In genomic region chr18:11785444-11786055, GRCh38 we compare ENCODE assay signal across 22 cellular contexts.
DNase-seq lines count a peak whose midpoint lies in the region; ATAC-seq and TF ChIP-seq lines count a peak whose summit lies in the region.
"Had no signal": no experiment of that assay in that cellular context is flagged by ENCODE, and none has a peak within 500 bp of the region (broad histone marks: within the 10 kb centered on the region; RNA-seq: fewer than 3 reads in every experiment).

No MANE protein-coding gene starts in this region.

- H2AFZ ChIP-seq in GM23338 (peak overlapping the region; percentile 69), mesenchymal stem cell (ENCODE audit: low read depth, low read length) (no peak overlapping the region)

- H2BK12ac ChIP-seq in mesenchymal stem cell (ENCODE audit: low read length in 2 of 2) = no peak overlapping the region

- no peaks in the 10 kb centered on the region for H3F3A ChIP-seq in GM23338 (replicated peaks; ENCODE audit: low read depth)

- no peaks in the 10 kb centered on the region for H4K20me1 ChIP-seq in GM23338 (replicated peaks; ENCODE audit: insufficient read depth)

- H3K4ac ChIP-seq in mesenchymal stem cell (ENCODE audit: low read depth in 1 of 2, low read length in 2 of 2) = no peak overlapping the region

- H3K23ac ChIP-seq in mesenchymal stem cell (ENCODE audit: low read length in 2 of 2) = no peak overlapping the region

- H3K27me3 ChIP-seq in GM23338 (ENCODE audit: insufficient read depth) (no peaks in the 10 kb centered on the region), HUES6 (ENCODE audit: control insufficient read depth, insufficient read depth, low read length) (no peaks in the 10 kb centered on the region), mesenchymal stem cell (ENCODE audit: control insufficient read depth in 1 of 2, insufficient read depth in 1 of 2, low read length in 2 of 2) (peaks cover 0 to 23% of the 10 kb centered on the region in 2 experiments)
- H3K27me3 ChIP-seq: cardiac muscle cell, foreskin keratinocyte, SJCRH30 had no signal

- H4K91ac ChIP-seq in mesenchymal stem cell (ENCODE audit: low read length) = no peak overlapping the region

- H3K4me2 ChIP-seq in GM23338 (peak overlapping the region; percentile 70), mesenchymal stem cell (ENCODE audit: low read length, poor library complexity, severe bottlenecking) (no peak overlapping the region)

- H3K27ac Mint-ChIP-seq in GM23338 (peak overlapping the region; percentile 82), endothelial cell (ENCODE audit: unreplicated experiment) (peak overlapping the region; percentile 2), neural crest cell (ENCODE audit: unreplicated experiment) (peak overlapping the region; percentile 71)
- H3K27ac Mint-ChIP-seq: activated T-helper 2 cell treated with anti-CD3 and anti-CD28 coated beads, Interferon-gamma antibody, Interleukin-2, Interleukin-4, amounts not matched to agents 10 μg/mL and 5 μg/mL and 100 μg/mL, durations not matched to agents 14 hours and 24 hours and 36 hours; B cell; stimulated activated naive CD8-positive, alpha-beta T cell treated with anti-CD3 and anti-CD28 coated beads, Interleukin-15, Interleukin-2, amounts not matched to agents 100 ng/mL and 50 ng/mL, for 24 hours; T-helper 17 cell had no signal

- no peak overlapping the region for H2BK120ac ChIP-seq in mesenchymal stem cell (ENCODE audit: low read depth, low read length)

- peak overlapping the region; percentile 39 for H3K4me3 ChIP-seq in GM23338
- H3K4me3 ChIP-seq in HUES6 (ENCODE audit: low read depth, low read length) = no peak overlapping the region
- H3K4me3 ChIP-seq in mesenchymal stem cell (ENCODE audit: insufficient read depth in 1 of 2, low read depth in 1 of 2, low read length in 2 of 2) = no peak overlapping the region
- H3K4me3 ChIP-seq: cardiac muscle cell, SJCRH30 had no signal

- no peaks in the 10 kb centered on the region for H3K79me1 ChIP-seq in mesenchymal stem cell (replicated peaks; ENCODE audit: low read length, poor library complexity, severe bottlenecking)

- 20% methylated on average over 8 of the region's 9 CpGs for WGBS in mesenchymal stem cell

- peak overlapping the region; percentile 56 for H3K4me3 Mint-ChIP-seq in GM23338
- H3K4me3 Mint-ChIP-seq in endothelial cell (ENCODE audit: unreplicated experiment) = no peak overlapping the region
- peak overlapping the region; percentile 24 for H3K4me3 Mint-ChIP-seq in neural crest cell
- H3K4me3 Mint-ChIP-seq: B cell; stimulated activated naive CD8-positive, alpha-beta T cell treated with anti-CD3 and anti-CD28 coated beads, Interleukin-15, Interleukin-2, amounts not matched to agents 100 ng/mL and 50 ng/mL, for 24 hours; T-helper 17 cell had no signal

- H3K36me3 Mint-ChIP-seq in GM23338 (ENCODE audit: low read depth) = no peaks in the 10 kb centered on the region; the same call in 2 of the 3 replicates
- no peaks in the 10 kb centered on the region for H3K36me3 Mint-ChIP-seq in endothelial cell (ENCODE audit: low read depth, unreplicated experiment)
- no peaks in the 10 kb centered on the region for H3K36me3 Mint-ChIP-seq in neural crest cell (ENCODE audit: low read depth)

- H3K4me1 ChIP-seq in GM23338 (ENCODE audit: insufficient read depth) (peaks cover 44% of the 10 kb centered on the region), HUES6 (ENCODE audit: control insufficient read depth, insufficient read depth, low read length) (peaks cover 49% of the 10 kb centered on the region), mesenchymal stem cell (ENCODE audit: control insufficient read depth, insufficient read depth, low read depth, low read length) (no peaks in the 10 kb centered on the region)
- H3K4me1 ChIP-seq: foreskin keratinocyte, SJCRH30 had no signal

- peaks cover 66% of the 10 kb centered on the region for H3K4me1 Mint-ChIP-seq in GM23338
- H3K4me1 Mint-ChIP-seq in endothelial cell (ENCODE audit: unreplicated experiment) = peaks cover 37% of the 10 kb centered on the region
- peaks cover 61% of the 10 kb centered on the region for H3K4me1 Mint-ChIP-seq in neural crest cell

- no peak overlapping the region for H4K8ac ChIP-seq in mesenchymal stem cell (ENCODE audit: low read length)

- H3K14ac ChIP-seq in mesenchymal stem cell (ENCODE audit: low read length in 2 of 2) = no peak overlapping the region

- H3K18ac ChIP-seq in mesenchymal stem cell (ENCODE audit: low read depth in 1 of 2, low read length in 2 of 2) = no peak overlapping the region

- no peak overlapping the region for H2AK5ac ChIP-seq in mesenchymal stem cell (ENCODE audit: low read length, severe bottlenecking)

- H3K27me3 Mint-ChIP-seq in GM23338 (ENCODE audit: insufficient read depth, low read depth, poor library complexity) (peaks cover 12% of the 10 kb centered on the region), endothelial cell (ENCODE audit: unreplicated experiment) (no peaks in the 10 kb centered on the region), neural crest cell (ENCODE audit: low read depth) (no peaks in the 10 kb centered on the region)

- TF ChIP-seq CTCF in GM23338 (conservative IDR thresholded peaks at IDR 0.05; ENCODE audit: low read depth in 2 of 2) (no peak), endothelial cell (IDR thresholded peaks at IDR 0.05; ENCODE audit: unreplicated experiment) (no peak), neural crest cell (conservative IDR thresholded peaks at IDR 0.05) (no peak), GM13977 (IDR thresholded peaks at IDR 0.05; ENCODE audit: extremely low read depth, insufficient read depth, missing control alignments) (no peak)

- no peak overlapping the region for H2BK15ac ChIP-seq in mesenchymal stem cell (ENCODE audit: low read depth, poor library complexity, severe bottlenecking)

- H3K9ac ChIP-seq in HUES6 (ENCODE audit: low read length) (no peak overlapping the region), mesenchymal stem cell (ENCODE audit: low read length) (no peak overlapping the region)

- no peaks in the 10 kb centered on the region for H3K79me2 ChIP-seq in GM23338 (replicated peaks; ENCODE audit: insufficient read depth)

- no peaks in the 10 kb centered on the region for H3K9me3 ChIP-seq in HUES6 (ENCODE audit: control insufficient read depth, insufficient read depth, low read depth, low read length)
- no peaks in the 10 kb centered on the region for H3K9me3 ChIP-seq in mesenchymal stem cell (ENCODE audit: control insufficient read depth, low read length)
- H3K9me3 ChIP-seq: SJCRH30 had no signal

- H3K27ac ChIP-seq in GM23338 (ENCODE audit: low read depth) = peak overlapping the region; percentile 79
- 0 out of 2 replicates have a peak overlapping the region, but pooled peaks have one; percentile 0 for H3K27ac ChIP-seq in HUES6 (ENCODE audit: low read depth, low read length)
- no peak overlapping the region for H3K27ac ChIP-seq in mesenchymal stem cell (ENCODE audit: low read length, poor library complexity, severe bottlenecking)
- H3K27ac ChIP-seq: cardiac muscle cell, foreskin keratinocyte, SJCRH30, WERI-Rb-1 had no signal

- H2BK5ac ChIP-seq in mesenchymal stem cell (ENCODE audit: low read depth, low read length, poor library complexity, severe bottlenecking) = no peak overlapping the region

- DNase-seq in GM23338 (ENCODE audit: low spot score) (peak; percentile 63), endothelial cell (ENCODE audit: low spot score) (no peak), neural crest cell (ENCODE audit: low read depth, low spot score) (no peak), mesenchymal stem cell (no peak), GM13977 (ENCODE audit: low spot score) (no peak), NCI-H510A treated with DMSO at 0.1 percent for 48 hours (lab: John Stamatoyannopoulos, UW) (no peak)
- DNase-seq: COR-L47; foreskin keratinocyte; left cardiac atrium; NCI-H1417 treated with DMSO at 0.1 percent for 48 hours; NCI-H82; SJCRH30; stimulated activated CD4-positive, alpha-beta T cell treated with anti-CD3 and anti-CD28 coated beads, Interleukin-1b, Interleukin-23, amount 100 ng/mL, for 48 hours; T-helper 17 cell; WERI-Rb-1 had no signal

- H3K9me2 ChIP-seq in GM23338 (ENCODE audit: insufficient read depth) = no peaks in the 10 kb centered on the region

- ATAC-seq in GM23338 (peak; percentile 93), GM19395 (IDR thresholded peaks at IDR 0.05; ENCODE audit: unreplicated experiment) (no peak)
- ATAC-seq: foreskin keratinocyte, sciatic nerve, T-helper 17 cell had no signal

- H3K36me3 ChIP-seq in GM23338 (ENCODE audit: insufficient read depth) = no peaks in the 10 kb centered on the region
- no peaks in the 10 kb centered on the region for H3K36me3 ChIP-seq in HUES6 (ENCODE audit: control insufficient read depth, insufficient read depth, low read length)
- no peaks in the 10 kb centered on the region for H3K36me3 ChIP-seq in mesenchymal stem cell (ENCODE audit: control insufficient read depth in 1 of 2, insufficient read depth in 2 of 2, low read depth in 1 of 2, low read length in 2 of 2)
- H3K36me3 ChIP-seq: cardiac muscle cell, SJCRH30, WERI-Rb-1 had no signal

- in situ Hi-C loops in GM13977 (cut with MboI; ENCODE audit: low pct_unique_long_range_greater_than_20kb, low sequenced_read_pairs, unreplicated experiment) = loop anchor here (25.0 kb wide), 1 partner anchor 102 kb away; no protein-coding TSS in a partner anchor

- H3K9me3 Mint-ChIP-seq in GM23338 = no peaks in the 10 kb centered on the region
- no peaks in the 10 kb centered on the region for H3K9me3 Mint-ChIP-seq in endothelial cell (ENCODE audit: unreplicated experiment)
- no peaks in the 10 kb centered on the region for H3K9me3 Mint-ChIP-seq in neural crest cell
- H3K9me3 Mint-ChIP-seq: activated T-helper 2 cell treated with anti-CD3 and anti-CD28 coated beads, Interferon-gamma antibody, Interleukin-2, Interleukin-4, amounts not matched to agents 10 μg/mL and 5 μg/mL and 100 μg/mL, durations not matched to agents 14 hours and 24 hours and 36 hours; stimulated activated naive CD8-positive, alpha-beta T cell treated with anti-CD3 and anti-CD28 coated beads, Interleukin-15, Interleukin-2, amounts not matched to agents 100 ng/mL and 50 ng/mL, for 24 hours had no signal

TF ChIP-seq in GM23338, 12 proteins besides CTCF, POLR2A, EP300 and RAD21 (continues in another document):
- TF ChIP-seq, protein P1, sequence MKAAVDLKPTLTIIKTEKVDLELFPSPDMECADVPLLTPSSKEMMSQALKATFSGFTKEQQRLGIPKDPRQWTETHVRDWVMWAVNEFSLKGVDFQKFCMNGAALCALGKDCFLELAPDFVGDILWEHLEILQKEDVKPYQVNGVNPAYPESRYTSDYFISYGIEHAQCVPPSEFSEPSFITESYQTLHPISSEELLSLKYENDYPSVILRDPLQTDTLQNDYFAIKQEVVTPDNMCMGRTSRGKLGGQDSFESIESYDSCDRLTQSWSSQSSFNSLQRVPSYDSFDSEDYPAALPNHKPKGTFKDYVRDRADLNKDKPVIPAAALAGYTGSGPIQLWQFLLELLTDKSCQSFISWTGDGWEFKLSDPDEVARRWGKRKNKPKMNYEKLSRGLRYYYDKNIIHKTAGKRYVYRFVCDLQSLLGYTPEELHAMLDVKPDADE (IDR thresholded peaks at IDR 0.05) = no peak
- no peak for TF ChIP-seq STAT1 (IDR thresholded peaks at IDR 0.05; ENCODE audit: unreplicated experiment)
- no peak for TF ChIP-seq ZNF331 (CRISPR knock-in tag; IDR thresholded peaks at IDR 0.05; ENCODE audit: low read depth)
- no peak for TF ChIP-seq ZNF114 (CRISPR knock-in tag; IDR thresholded peaks at IDR 0.05)

Comparison
In these comparisons a context has a peak if more than half of its experiments do, and no peak if none do; other contexts are left out.
1. H3K27ac Mint-ChIP-seq: peak in every context shown above with its lines; median percentile 82 in GM23338; 71 in neural crest cell; 2 in endothelial cell.